ENCODE assay signal across 8 cellular contexts in the genomic region with DNA sequence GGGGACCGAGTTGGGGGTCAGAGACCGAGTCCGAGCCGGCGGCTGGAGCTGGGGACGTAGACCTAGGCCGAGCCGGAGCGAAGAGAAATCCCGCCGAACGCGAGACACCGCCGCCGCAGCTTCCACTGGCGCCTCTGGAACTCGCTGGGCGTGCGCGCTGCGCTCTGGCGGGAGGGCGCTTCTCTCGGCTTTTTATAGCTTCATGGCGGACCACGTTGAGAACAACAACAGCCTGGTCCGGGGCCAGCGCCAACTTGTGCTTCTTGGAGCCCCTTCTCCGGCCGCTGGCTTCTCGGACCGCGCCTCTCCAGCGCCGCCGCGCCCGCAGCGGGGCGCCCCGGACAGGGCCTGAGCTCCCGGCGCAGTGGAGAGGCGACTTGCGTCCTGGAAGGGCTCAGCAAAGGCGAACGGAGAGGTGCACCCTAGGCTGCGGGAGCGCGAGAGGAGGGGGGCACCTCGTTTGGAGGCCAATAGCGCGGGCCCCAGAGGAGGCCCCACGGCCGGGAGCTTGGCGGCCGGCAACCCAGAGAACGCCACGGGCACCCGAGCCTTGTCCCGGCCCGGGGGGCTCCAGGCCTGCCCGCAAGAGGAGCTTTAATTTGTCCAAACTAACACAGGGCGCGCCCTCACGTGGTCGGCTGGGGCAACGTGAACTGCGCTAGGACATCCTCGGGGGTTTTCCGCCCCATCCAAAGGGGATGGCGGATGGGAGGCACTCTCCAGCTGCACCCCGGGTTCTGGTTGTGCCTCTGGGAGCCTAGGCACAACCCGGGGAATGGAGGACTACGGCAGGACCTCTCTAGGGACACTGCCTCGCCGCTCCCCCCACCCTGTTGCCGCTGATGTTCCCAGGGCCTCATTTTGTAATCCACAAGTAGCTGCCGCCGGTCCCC.
DNase-seq lines count a peak whose midpoint lies in the region; ATAC-seq lines count a peak whose summit lies in the region.

No MANE protein-coding gene starts in this region.

- DNase-seq in GM04504 (ENCODE audit: low read depth) = peak; percentile 58
- DNase-seq in NCI-H2227 (lab: John Stamatoyannopoulos, UW; ENCODE audit: unreplicated experiment) = peak; percentile 88
- peak; percentile 86 for DNase-seq in activated CD4-positive, alpha-beta T cell treated with anti-CD3 and anti-CD28 coated beads for 1 hour
- peak; percentile 39 to 66 for DNase-seq in cerebellar nuclear complex (lab: John Stamatoyannopoulos, UW)
- peak; percentile 85 for DNase-seq in kidney tubule cell (ENCODE audit: low spot score)
- peak; percentile 79 to 92 (median 90) for DNase-seq in stimulated activated CD4-positive, alpha-beta T cell treated with anti-CD3 and anti-CD28 coated beads, Interleukin-1b, Interleukin-23, amount 100 ng/mL, for 24 hours (ENCODE audit: low read depth in 4 of 4, low spot score in 1 of 4)

- ATAC-seq in HG02763 (IDR thresholded peaks at IDR 0.05; ENCODE audit: unreplicated experiment) (peak; percentile 34), GM18858 (IDR thresholded peaks at IDR 0.05; ENCODE audit: unreplicated experiment) (no peak)
